In the genomic region with DNA sequence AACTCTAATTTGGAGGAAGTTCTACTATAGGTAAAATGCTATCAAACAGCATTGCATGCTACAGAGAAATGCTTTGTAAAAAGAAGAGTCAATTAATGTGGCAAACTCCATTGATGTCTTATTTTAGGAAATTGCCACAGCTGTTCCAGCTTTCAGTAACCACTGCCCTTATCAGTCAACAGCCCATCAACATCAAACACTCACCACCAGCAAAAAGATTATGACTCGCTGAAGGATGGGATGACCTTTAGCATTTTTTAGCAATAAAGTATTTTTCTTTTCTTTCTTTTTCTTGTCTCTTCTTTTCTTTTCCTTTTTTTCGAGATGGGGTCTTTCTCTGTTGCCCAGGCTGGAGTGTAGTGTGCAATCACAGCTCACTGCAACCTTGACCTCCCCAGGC, we compare ENCODE assay signal across 1 cellular context.
TF ChIP-seq lines count a peak whose summit lies in the region.

No MANE protein-coding gene starts in this region.

TF ChIP-seq in K562, 482 proteins besides CTCF, POLR2A, EP300 and RAD21:
- TF ChIP-seq, protein P1, sequence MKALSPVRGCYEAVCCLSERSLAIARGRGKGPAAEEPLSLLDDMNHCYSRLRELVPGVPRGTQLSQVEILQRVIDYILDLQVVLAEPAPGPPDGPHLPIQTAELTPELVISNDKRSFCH (CRISPR knock-in tag; IDR thresholded peaks at IDR 0.05): no peak
- TF ChIP-seq, protein P1 (tag; IDR thresholded peaks at IDR 0.05): peak; percentile 94
- TF ChIP-seq CBX8 (IDR thresholded peaks at IDR 0.05; ENCODE audit: borderline replicate concordance, extremely low read depth, low read depth, low read length, poor library complexity, severe bottlenecking) (no peak), KDM1A (IDR thresholded peaks at IDR 0.05) (0 out of 4 replicates have a peak, but pooled peaks of 1 of the 2 experiments have one; percentile 13), TCF3 (CRISPR knock-in tag; IDR thresholded peaks at IDR 0.05) (peak; percentile 35; the same call in 1 of the 2 replicates), MEIS2 (IDR thresholded peaks at IDR 0.05; ENCODE audit: partially characterized antibody) (peak; percentile 89), SPI1 (IDR thresholded peaks at IDR 0.05; ENCODE audit: borderline replicate concordance, low read depth, low read length) (no peak), CBFA2T3 (IDR thresholded peaks at IDR 0.05) (peak; percentile 44; the same call in 1 of the 2 replicates), LEF1 (IDR thresholded peaks at IDR 0.05) (0 out of 2 replicates have a peak, but pooled peaks have one; percentile 17), ZNF212 (CRISPR knock-in tag; IDR thresholded peaks at IDR 0.05) (no peak)
- TF ChIP-seq, protein P2, sequence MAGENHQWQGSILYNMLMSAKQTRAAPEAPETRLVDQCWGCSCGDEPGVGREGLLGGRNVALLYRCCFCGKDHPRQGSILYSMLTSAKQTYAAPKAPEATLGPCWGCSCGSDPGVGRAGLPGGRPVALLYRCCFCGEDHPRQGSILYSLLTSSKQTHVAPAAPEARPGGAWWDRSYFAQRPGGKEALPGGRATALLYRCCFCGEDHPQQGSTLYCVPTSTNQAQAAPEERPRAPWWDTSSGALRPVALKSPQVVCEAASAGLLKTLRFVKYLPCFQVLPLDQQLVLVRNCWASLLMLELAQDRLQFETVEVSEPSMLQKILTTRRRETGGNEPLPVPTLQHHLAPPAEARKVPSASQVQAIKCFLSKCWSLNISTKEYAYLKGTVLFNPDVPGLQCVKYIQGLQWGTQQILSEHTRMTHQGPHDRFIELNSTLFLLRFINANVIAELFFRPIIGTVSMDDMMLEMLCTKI (IDR thresholded peaks at IDR 0.05; ENCODE audit: partially characterized antibody): no peak
